Comparison of ENCODE assay signal across 7 cellular contexts in the genomic region with DNA sequence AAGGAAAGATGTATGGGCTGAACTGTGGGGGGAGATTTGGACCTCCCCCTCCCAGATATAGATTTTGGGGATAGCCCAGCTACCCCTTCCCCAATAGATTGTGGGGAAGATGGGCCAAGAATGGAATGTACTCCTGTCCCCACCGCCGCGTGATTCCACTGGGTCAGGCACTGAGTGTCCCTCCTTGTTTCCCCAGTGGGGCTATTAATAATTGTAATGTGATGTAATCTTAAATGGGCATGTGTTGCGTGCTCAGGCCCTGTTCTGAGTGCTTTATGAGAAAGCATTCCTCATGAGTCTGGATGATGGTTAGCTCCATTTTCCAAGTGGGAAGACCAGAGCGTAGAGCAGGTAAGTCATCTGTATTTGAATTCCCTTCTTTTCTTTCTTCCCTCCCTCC. TPM values are rescaled to one million over a fixed set of nuclear protein-coding genes. Genes with fewer than 3 reads are reported as not detected.
A peak's percentile ranks its signal among the peaks of the same experiment; 100 is the strongest.
DNase-seq lines count a peak whose midpoint lies in the region; ATAC-seq, FAIRE-seq and TF ChIP-seq lines count a peak whose summit lies in the region.
"Had no signal": no experiment of that assay in that cellular context is flagged by ENCODE, and none has a peak within 500 bp of the region (broad histone marks: within the 10 kb centered on the region; RNA-seq: fewer than 3 reads in every experiment).

No MANE protein-coding gene starts in this region.

- TF ChIP-seq CTCF in coronary artery (IDR thresholded peaks at IDR 0.05): no peak
- no peak for TF ChIP-seq CTCF in pancreas (IDR thresholded peaks at IDR 0.05)

- H3K27ac ChIP-seq in HUES64 (ENCODE audit: low read depth, low read length) (no peak overlapping the region), coronary artery (no peak overlapping the region), pancreas (no peak overlapping the region), substantia nigra (ENCODE audit: low read depth, low read length, poor library complexity, severe bottlenecking) (no peak overlapping the region)

- 87% methylated on average over 5 of the region's 5 CpGs for WGBS in HUES64
- 76 to 82% methylated on average over 5 of the region's 5 CpGs for WGBS in pancreas, 2 donors

- peaks cover 27% of the 10 kb centered on the region for H3K36me3 ChIP-seq in HUES64 (ENCODE audit: insufficient read depth, low read length)
- peaks cover under 1 to 10% (median under 1%) of the 10 kb centered on the region in 3 donors for H3K36me3 ChIP-seq in pancreas

- intact Hi-C loops in pancreas (cut with DNase I): no loop called here

- DNase-seq in coronary artery (ENCODE audit: low spot score) (no peak), pancreas (no peak), C1 segment of cervical spinal cord (lab: John Stamatoyannopoulos, UW) (no peak), substantia nigra (lab: John Stamatoyannopoulos, UW) (no peak)
- DNase-seq: NCI-H1694 treated with DMSO at 0.1 percent for 48 hours had no signal

- peak overlapping the region; percentile 92; the same call in 1 of the 2 replicates for H3K9ac ChIP-seq in HUES64 (ENCODE audit: low read depth, low read length)

- H3K4me3 ChIP-seq in HUES64 (ENCODE audit: low read length) (peak overlapping the region; percentile 92), coronary artery (peak overlapping the region; percentile 82), pancreas (peak overlapping the region in 3 of 4 donors; percentile 47 to 85 (median 68))

- H3K9me3 ChIP-seq in HUES64 (ENCODE audit: insufficient read depth, low read depth, low read length): no peaks in the 10 kb centered on the region
- no peaks in the 10 kb centered on the region for H3K9me3 ChIP-seq in pancreas

- FAIRE-seq in pancreas (lab: Jason Lieb, UNC): no peak

- H3K4me1 ChIP-seq in HUES64 (ENCODE audit: insufficient read depth, low read length) (peaks cover 7% of the 10 kb centered on the region; the same call in 1 of the 2 replicates), pancreas (peaks cover 0 to 11% (median 4%) of the 10 kb centered on the region in 3 donors)

- no peak for ATAC-seq in pancreas
- ATAC-seq in HG02885 (IDR thresholded peaks at IDR 0.05; ENCODE audit: poor library complexity, unreplicated experiment): no peak

- 0 out of 2 replicates have a peak, but pooled peaks cover 4% of the 10 kb centered on the region for H3K27me3 ChIP-seq in HUES64 (ENCODE audit: insufficient read depth, low read length)
- H3K27me3 ChIP-seq in pancreas: no peaks in the 10 kb centered on the region

RNA-seq across cellular contexts. Expression of gene PSMD8, which starts 1.4 kb away (rescaled TPM):
- polyA plus RNA-seq in HUES64 (2013, experiment 1 of 2): 205 TPM
- polyA plus RNA-seq in HUES64 (2013, experiment 2 of 2): 206 TPM
- total RNA-seq in pancreas: 10 to 100 TPM; 45.0 to 71.3 (median 58.7) TPM
- polyA plus RNA-seq in pancreas: 10 to 100 TPM; 25.3 to 76.0 TPM

RNA-seq across cellular contexts. Expression of gene GGN, which starts 12.1 kb away (rescaled TPM):
- 0.65 TPM for polyA plus RNA-seq in HUES64 (2013, experiment 1 of 2)
- polyA plus RNA-seq in HUES64 (2013, experiment 2 of 2): 1.2 TPM
- under 1 TPM in 4 of 6 donors, not detected in 2; 0.23 to 0.44 (median 0.26) TPM for total RNA-seq in pancreas
- 1 to 10 TPM in 1 of 2 donors, under 1 TPM in 1; 0.30 to 2.2 TPM for polyA plus RNA-seq in pancreas

RNA-seq across cellular contexts. Expression of gene SPRED3, which starts 12.7 kb away (rescaled TPM):
- polyA plus RNA-seq in HUES64 (2013, experiment 1 of 2): 3.7 TPM
- polyA plus RNA-seq in HUES64 (2013, experiment 2 of 2): 5.5 TPM
- 1 to 10 TPM in 3 of 6 donors, under 1 TPM in 3; 0.37 to 3.1 (median 0.96) TPM for total RNA-seq in pancreas
- polyA plus RNA-seq in pancreas: 1 to 10 TPM in 1 of 2 donors, under 1 TPM in 1; 0.80 to 5.2 TPM

RNA-seq across cellular contexts. Expression of gene FAM98C, which starts 27.1 kb away (rescaled TPM):
- 3.5 TPM for polyA plus RNA-seq in HUES64 (2013, experiment 1 of 2)
- polyA plus RNA-seq in HUES64 (2013, experiment 2 of 2): 4.3 TPM
- 10 to 100 TPM; 11.3 to 18.9 (median 15.5) TPM for total RNA-seq in pancreas
- polyA plus RNA-seq in pancreas: 10 to 100 TPM; 20.6 to 26.7 TPM

RNA-seq across cellular contexts. Expression of gene CATSPERG, which starts 40.1 kb away (rescaled TPM):
- polyA plus RNA-seq in HUES64 (2013, experiment 1 of 2): 0.55 TPM
- 0.25 TPM for polyA plus RNA-seq in HUES64 (2013, experiment 2 of 2)
- total RNA-seq in pancreas: 1 to 10 TPM; 1.0 to 4.7 (median 2.8) TPM
- 1 to 10 TPM; 3.1 to 6.9 TPM for polyA plus RNA-seq in pancreas
